31 cellular contexts compared by ENCODE assay signal in the genomic region with DNA sequence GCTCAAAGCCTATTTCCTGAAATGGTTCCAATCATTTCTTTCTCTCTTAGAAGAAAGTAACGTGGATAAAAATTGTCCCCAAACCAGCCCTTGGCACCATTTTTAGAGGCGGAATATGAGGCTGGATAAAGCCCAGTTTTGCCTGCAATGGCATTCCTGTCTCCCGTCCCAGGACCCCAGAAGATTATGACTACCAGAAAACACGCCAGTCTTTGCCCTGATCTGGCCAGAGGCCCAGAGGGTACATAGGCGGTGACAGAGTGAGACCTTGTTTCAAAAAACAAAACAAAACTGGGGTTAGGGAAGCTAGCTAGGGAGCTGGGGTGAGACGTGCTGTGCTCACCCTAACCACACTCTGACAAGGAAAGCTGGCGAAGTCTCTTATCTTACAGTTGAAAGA. TPM values are rescaled to one million over a fixed set of nuclear protein-coding genes. Genes with fewer than 3 reads are reported as not detected.
"Had no signal": no experiment of that assay in that cellular context is flagged by ENCODE, and none has a peak within 500 bp of the region (broad histone marks: within the 10 kb centered on the region; RNA-seq: fewer than 3 reads in every experiment).

A gene (plus strand): TSS at position 301 of the 400 bp plus-strand sequence. CDS start 462 bp downstream, outside the sequence.

- H3K4me1 Mint-ChIP-seq: naive B cell; nephron progenitor cell; stimulated activated memory B cell treated with anti-CD40 and anti-IgM and Interleukin-4, amounts not matched to agents 10 μg/mL and 1 μg/mL and 100 μg/mL, for 72 hours had no signal

- H3K27ac ChIP-seq: hepatocyte, left ventricle myocardium inferior, ovary, right atrium auricular region, right lobe of liver, testis, thyroid gland, uterus had no signal

- DNase-seq: islet precursor cell; left ventricle myocardium inferior; mesendoderm; naive B cell; natural killer cell; nephron progenitor cell; ovary; right lobe of liver; stimulated activated CD4-positive, alpha-beta T cell treated with anti-CD3 and anti-CD28 coated beads, Interleukin-1b, Interleukin-23, amount 100 ng/mL, for 48 hours; stimulated activated CD4-positive, alpha-beta T cell treated with anti-CD3 and anti-CD28 coated beads, Interleukin-2, amount 100 ng/mL, for 48 hours; stimulated activated CD4-positive, alpha-beta T cell treated with anti-CD3 and anti-CD28 coated beads, Interleukin-4, amount 100 ng/mL, for 4 hours; stimulated activated CD8-positive, alpha-beta memory T cell treated with anti-CD3 and anti-CD28 coated beads, Interleukin-4, amount 100 ng/mL, for 48 hours; stimulated activated naive CD4-positive, alpha-beta T cell treated with Interleukin-2 at 50 U/mL for 16 hours; stimulated activated naive CD8-positive, alpha-beta T cell treated with anti-CD3 and anti-CD28 coated beads, Interleukin-15, amount 100 ng/mL, for 72 hours; testis; thyroid gland; uterus had no signal

- H3K27ac Mint-ChIP-seq: mesothelial cell of epicardium; naive B cell; natural killer cell; nephron progenitor cell; progenitor cell of endocrine pancreas; stimulated activated memory B cell treated with anti-CD40 and anti-IgM and Interleukin-4, amounts not matched to agents 10 μg/mL and 1 μg/mL and 100 μg/mL, for 72 hours; type B pancreatic cell had no signal

- H3K27me3 Mint-ChIP-seq: progenitor cell of endocrine pancreas had no signal

- H3K36me3 Mint-ChIP-seq: stimulated activated memory B cell treated with anti-CD40 and anti-IgM and Interleukin-4, amounts not matched to agents 10 μg/mL and 1 μg/mL and 100 μg/mL, for 72 hours; type B pancreatic cell had no signal

- H3K4me3 Mint-ChIP-seq: mesothelial cell of epicardium; naive B cell; natural killer cell; nephron progenitor cell; stimulated activated memory B cell treated with anti-CD40 and anti-IgM and Interleukin-4, amounts not matched to agents 10 μg/mL and 1 μg/mL and 100 μg/mL, for 72 hours; stimulated activated naive CD8-positive, alpha-beta T cell treated with anti-CD3 and anti-CD28 coated beads, Interleukin-15, amount 100 ng/mL, for 72 hours; type B pancreatic cell had no signal

RNA-seq across cellular contexts. Expression of the gene that starts here (rescaled TPM):
- total RNA-seq: kidney epithelial cell, left ventricle myocardium inferior, lung, mononuclear cell, natural killer cell, ovary, pulmonary artery endothelial cell, renal cortical epithelial cell, right atrium auricular region, right lobe of liver, skeletal muscle tissue, smooth muscle cell, testis, thyroid gland, ureter had no signal
